1 cellular context compared by ENCODE assay signal in the genomic region with DNA sequence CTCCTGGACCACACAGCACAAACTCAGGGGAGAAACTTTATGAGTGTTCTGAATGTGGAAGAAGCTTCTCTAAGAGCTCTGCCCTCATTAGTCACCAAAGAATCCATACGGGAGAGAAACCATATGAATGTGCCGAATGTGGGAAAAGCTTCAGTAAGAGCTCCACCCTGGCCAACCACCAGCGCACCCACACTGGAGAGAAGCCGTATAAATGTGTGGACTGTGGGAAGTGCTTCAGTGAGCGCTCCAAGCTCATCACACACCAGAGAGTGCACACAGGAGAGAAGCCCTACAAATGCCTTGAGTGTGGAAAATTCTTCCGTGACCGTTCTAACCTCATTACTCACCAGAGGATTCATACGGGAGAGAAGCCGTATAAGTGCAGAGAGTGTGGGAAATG.
TF ChIP-seq lines count a peak whose summit lies in the region.

No MANE protein-coding gene starts in this region.

TF ChIP-seq in HEK293, 187 proteins besides CTCF, POLR2A, EP300 and RAD21 (continued from another document):
- peak; percentile 83; the same call in 1 of the 2 replicates for TF ChIP-seq TRIM28 (IDR thresholded peaks at IDR 0.05; ENCODE audit: borderline replicate concordance, low read length)
